Comparison of ENCODE assay signal across 13 cellular contexts in the genomic region with DNA sequence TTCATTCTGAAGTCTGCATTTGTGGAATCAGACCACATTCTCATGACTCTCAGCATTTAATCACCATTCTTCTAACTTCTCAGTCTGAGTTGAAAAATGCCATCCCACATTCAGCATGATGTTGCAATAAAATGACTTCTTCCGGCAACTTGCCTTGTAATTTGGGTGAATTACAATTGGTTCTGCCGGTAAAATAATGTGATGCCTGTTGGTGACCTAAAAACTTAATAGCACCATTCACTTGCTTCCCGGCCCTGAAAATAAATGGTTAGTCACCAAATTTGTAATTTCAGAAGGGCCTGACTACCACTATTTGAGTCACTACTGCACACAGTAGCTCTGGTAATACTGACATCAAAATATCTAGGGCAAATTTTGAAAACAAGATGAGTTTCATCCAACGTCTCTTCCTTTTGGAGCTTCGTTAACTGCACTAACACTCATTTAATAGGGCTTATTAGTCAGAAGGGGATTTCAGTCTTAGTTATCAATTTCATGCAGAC.
DNase-seq lines count a peak whose midpoint lies in the region; ATAC-seq and TF ChIP-seq lines count a peak whose summit lies in the region.
"Had no signal": no experiment of that assay in that cellular context is flagged by ENCODE, and none has a peak within 500 bp of the region (broad histone marks: within the 10 kb centered on the region; RNA-seq: fewer than 3 reads in every experiment).

No MANE protein-coding gene starts in this region.

- H3K36me3 ChIP-seq in adipocyte (ENCODE audit: control insufficient read depth, insufficient read depth, low read length, severe bottlenecking) (no peaks in the 10 kb centered on the region), left ventricle myocardium inferior (no peaks in the 10 kb centered on the region)
- H3K36me3 ChIP-seq: Peyer's patch had no signal

- H3K4me1 ChIP-seq in adipocyte (ENCODE audit: control insufficient read depth, insufficient read depth, low read length): peaks cover 16% of the 10 kb centered on the region
- H3K4me1 ChIP-seq in left ventricle myocardium inferior: no peaks in the 10 kb centered on the region

- ATAC-seq in HG02610 (IDR thresholded peaks at IDR 0.05; ENCODE audit: unreplicated experiment): peak; percentile 79
- ATAC-seq: WTC11 had no signal

- H3K27ac Mint-ChIP-seq in activated CD4-positive, alpha-beta memory T cell treated with anti-CD3 and anti-CD28 coated beads for 36 hours: no peak overlapping the region
- H3K27ac Mint-ChIP-seq: dendritic cell treated with granulocyte-macrophage colony-stimulating factor and Interleukin-4, amounts not matched to agents 40 ng/mL and 50 ng/mL, for 4 days; WTC11 had no signal

- no peak overlapping the region for H3K4me3 ChIP-seq in AG09309 (ENCODE audit: control insufficient read depth, low read depth, low read length)
- H3K4me3 ChIP-seq in adipocyte (ENCODE audit: low read length): no peak overlapping the region
- H3K4me3 ChIP-seq in left ventricle myocardium inferior: no peak overlapping the region
- H3K4me3 ChIP-seq: Peyer's patch had no signal

- in situ Hi-C loops in GM13976 (cut with MboI; ENCODE audit: low sequenced_read_pairs, unreplicated experiment): no loop called here

- POLR2A ChIA-PET in activated CD4-positive, alpha-beta memory T cell treated with anti-CD3 and anti-CD28 coated beads for 36 hours (lab: Charles Lee): no interaction called here

- H3K27me3 ChIP-seq in adipocyte (replicated peaks; ENCODE audit: control insufficient read depth, insufficient read depth, low read length): no peaks in the 10 kb centered on the region
- no peaks in the 10 kb centered on the region for H3K27me3 ChIP-seq in left ventricle myocardium inferior (ENCODE audit: low read depth)
- H3K27me3 ChIP-seq: Peyer's patch had no signal

- no peaks in the 10 kb centered on the region for H3K9me3 ChIP-seq in adipocyte (ENCODE audit: control insufficient read depth, low read length)
- no peaks in the 10 kb centered on the region for H3K9me3 ChIP-seq in left ventricle myocardium inferior (replicated peaks)
- H3K9me3 ChIP-seq: Peyer's patch had no signal

- no peak overlapping the region for H3K4me3 Mint-ChIP-seq in activated CD4-positive, alpha-beta memory T cell treated with anti-CD3 and anti-CD28 coated beads for 36 hours
- H3K4me3 Mint-ChIP-seq: dendritic cell treated with granulocyte-macrophage colony-stimulating factor and Interleukin-4, amounts not matched to agents 40 ng/mL and 50 ng/mL, for 4 days; WTC11 had no signal

- H3K9me3 Mint-ChIP-seq in activated CD4-positive, alpha-beta memory T cell treated with anti-CD3 and anti-CD28 coated beads for 36 hours: no peaks in the 10 kb centered on the region

- H3K27ac ChIP-seq in left ventricle myocardium inferior (replicated peaks): peak overlapping the region; percentile 51
- H3K27ac ChIP-seq: Peyer's patch had no signal

- H3K9ac ChIP-seq in adipocyte (ENCODE audit: low read length): no peak overlapping the region

- DNase-seq in AG09309 (ENCODE audit: low read depth): peak; percentile 42
- peak; percentile 77 for DNase-seq in adipocyte (ENCODE audit: low read depth)
- DNase-seq in left ventricle myocardium inferior: no peak
- DNase-seq in GM13976 (ENCODE audit: low spot score): no peak
- no peak for DNase-seq in activated CD4-positive, alpha-beta memory T cell treated with anti-CD3 and anti-CD28 coated beads for 36 hours
- no peak for DNase-seq in pons (ENCODE audit: low spot score)
- no peak for DNase-seq in HuH-7 (ENCODE audit: low spot score)
- DNase-seq: activated gamma-delta T cell, NCI-H2029, Peyer's patch had no signal

- no peaks in the 10 kb centered on the region for H3K4me1 Mint-ChIP-seq in activated CD4-positive, alpha-beta memory T cell treated with anti-CD3 and anti-CD28 coated beads for 36 hours (ENCODE audit: low read depth)

- intact Hi-C loops in left ventricle myocardium inferior (cut with micrococcal nuclease): no loop called here
- intact Hi-C loops in activated CD4-positive, alpha-beta memory T cell treated with anti-CD3 and anti-CD28 coated beads for 36 hours (cut with micrococcal nuclease): no loop called here

- H3K27me3 Mint-ChIP-seq in activated CD4-positive, alpha-beta memory T cell treated with anti-CD3 and anti-CD28 coated beads for 36 hours: no peaks in the 10 kb centered on the region
- H3K27me3 Mint-ChIP-seq: dendritic cell treated with granulocyte-macrophage colony-stimulating factor and Interleukin-4, amounts not matched to agents 40 ng/mL and 50 ng/mL, for 4 days had no signal

- CTCF ChIA-PET in activated CD4-positive, alpha-beta memory T cell treated with anti-CD3 and anti-CD28 coated beads for 36 hours (lab: Charles Lee): no interaction called here

- TF ChIP-seq CTCF in AG09309 (IDR thresholded peaks at IDR 0.05; ENCODE audit: control insufficient read depth, insufficient read depth, low read depth, low read length, missing control alignments) (no peak), left ventricle myocardium inferior (IDR thresholded peaks at IDR 0.05; ENCODE audit: borderline replicate concordance) (no peak), GM13976 (IDR thresholded peaks at IDR 0.05; ENCODE audit: borderline replicate concordance, control extremely low read depth, extremely low read depth, insufficient read depth, missing control alignments) (no peak)

- H3K36me3 Mint-ChIP-seq in activated CD4-positive, alpha-beta memory T cell treated with anti-CD3 and anti-CD28 coated beads for 36 hours: no peaks in the 10 kb centered on the region
- H3K36me3 Mint-ChIP-seq: WTC11 had no signal

Comparison
In these comparisons a context has a peak if more than half of its experiments do, and no peak if none do; other contexts are left out.
1. DNase-seq: peak in AG09309 (single experiment) and adipocyte (single experiment); none in left ventricle myocardium inferior (single experiment), GM13976 (single experiment), activated CD4-positive, alpha-beta memory T cell treated with anti-CD3 and anti-CD28 coated beads for 36 hours (single experiment), pons (single experiment) and HuH-7 (single experiment).